ENCODE assay signal across 1 cellular context in genomic region chr2:219335373-219335786, GRCh38.
TF ChIP-seq lines count a peak whose summit lies in the region.

No MANE protein-coding gene starts in this region.

TF ChIP-seq in GM23338, 12 proteins besides CTCF, POLR2A, EP300 and RAD21 (continued from another document):
- TF ChIP-seq ETS1 (IDR thresholded peaks at IDR 0.05), result no peak
- no peak for TF ChIP-seq STAT1 (IDR thresholded peaks at IDR 0.05; ENCODE audit: unreplicated experiment)
- TF ChIP-seq POLR2AphosphoS5 (IDR thresholded peaks at IDR 0.05; ENCODE audit: low read depth), result no peak
- no peak for TF ChIP-seq EZH2phosphoT487 (IDR thresholded peaks at IDR 0.05; ENCODE audit: unreplicated experiment)
TF ChIP-seq in GM23338: peak in this region for 0.
